In the genomic region with DNA sequence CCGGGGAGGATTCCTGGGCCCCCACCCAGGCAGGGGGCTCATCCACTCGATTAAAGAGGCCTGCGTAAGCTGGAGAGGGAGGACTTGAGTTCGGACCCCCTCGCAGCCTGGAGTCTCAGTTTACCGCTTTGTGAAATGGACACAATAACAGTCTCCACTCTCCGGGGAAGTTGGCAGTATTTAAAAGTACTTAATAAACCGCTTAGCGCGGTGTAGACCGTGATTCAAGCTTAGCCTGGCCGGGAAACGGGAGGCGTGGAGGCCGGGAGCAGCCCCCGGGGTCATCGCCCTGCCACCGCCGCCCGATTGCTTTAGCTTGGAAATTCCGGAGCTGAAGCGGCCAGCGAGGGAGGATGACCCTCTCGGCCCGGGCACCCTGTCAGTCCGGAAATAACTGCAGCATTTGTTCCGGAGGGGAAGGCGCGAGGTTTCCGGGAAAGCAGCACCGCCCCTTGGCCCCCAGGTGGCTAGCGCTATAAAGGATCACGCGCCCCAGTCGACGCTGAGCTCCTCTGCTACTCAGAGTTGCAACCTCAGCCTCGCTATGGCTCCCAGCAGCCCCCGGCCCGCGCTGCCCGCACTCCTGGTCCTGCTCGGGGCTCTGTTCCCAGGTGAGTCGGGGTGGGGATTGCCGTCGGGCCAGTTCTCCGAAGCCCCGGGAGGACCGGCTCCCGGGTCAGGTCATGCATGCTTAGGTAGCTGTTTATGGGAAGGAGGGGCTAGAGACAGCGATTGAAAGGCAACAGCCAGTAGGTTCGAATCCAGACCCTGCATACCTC, we compare ENCODE assay signal across 1 cellular context.
TF ChIP-seq lines count a peak whose summit lies in the region.

A gene with protein sequence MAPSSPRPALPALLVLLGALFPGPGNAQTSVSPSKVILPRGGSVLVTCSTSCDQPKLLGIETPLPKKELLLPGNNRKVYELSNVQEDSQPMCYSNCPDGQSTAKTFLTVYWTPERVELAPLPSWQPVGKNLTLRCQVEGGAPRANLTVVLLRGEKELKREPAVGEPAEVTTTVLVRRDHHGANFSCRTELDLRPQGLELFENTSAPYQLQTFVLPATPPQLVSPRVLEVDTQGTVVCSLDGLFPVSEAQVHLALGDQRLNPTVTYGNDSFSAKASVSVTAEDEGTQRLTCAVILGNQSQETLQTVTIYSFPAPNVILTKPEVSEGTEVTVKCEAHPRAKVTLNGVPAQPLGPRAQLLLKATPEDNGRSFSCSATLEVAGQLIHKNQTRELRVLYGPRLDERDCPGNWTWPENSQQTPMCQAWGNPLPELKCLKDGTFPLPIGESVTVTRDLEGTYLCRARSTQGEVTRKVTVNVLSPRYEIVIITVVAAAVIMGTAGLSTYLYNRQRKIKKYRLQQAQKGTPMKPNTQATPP (plus strand): TSS at position 505 of the 779 bp plus-strand sequence. CDS start 40 bp downstream, at position 545.

TF ChIP-seq in HepG2, 621 proteins besides CTCF, POLR2A, EP300 and RAD21 (continued from another document and continues in another):
- TF ChIP-seq RERE (CRISPR knock-in tag; IDR thresholded peaks at IDR 0.05; ENCODE audit: low read depth) (peak; percentile 60), ZNF136 (CRISPR knock-in tag; IDR thresholded peaks at IDR 0.05; ENCODE audit: low read depth) (0 out of 2 replicates have a peak, but pooled peaks have one; percentile 22), MEIS1 (CRISPR knock-in tag; IDR thresholded peaks at IDR 0.05; ENCODE audit: borderline replicate concordance) (0 out of 2 replicates have a peak, but pooled peaks have one; percentile 10), ZNF441 (CRISPR knock-in tag; IDR thresholded peaks at IDR 0.05; ENCODE audit: borderline replicate concordance) (peak; percentile 75; the same call in 1 of the 2 replicates), ZNF552 (CRISPR knock-in tag; IDR thresholded peaks at IDR 0.05; ENCODE audit: borderline replicate concordance) (peak; percentile 73; the same call in 1 of the 2 replicates), CENPX (CRISPR knock-in tag; IDR thresholded peaks at IDR 0.05) (no peak), CBX1 (IDR thresholded peaks at IDR 0.05; ENCODE audit: low read depth) (peak; percentile 64), DRAP1 (CRISPR knock-in tag; IDR thresholded peaks at IDR 0.05) (peak; percentile 98), CEBPG (CRISPR knock-in tag; IDR thresholded peaks at IDR 0.05) (peak; percentile 43; the same call in 1 of the 2 replicates), FOXM1 (CRISPR knock-in tag; IDR thresholded peaks at IDR 0.05) (no peak), RBM39 (IDR thresholded peaks at IDR 0.05; ENCODE audit: low read depth, low read length, poor library complexity, severe bottlenecking) (no peak), ATAD3A (CRISPR knock-in tag; IDR thresholded peaks at IDR 0.05) (no peak), MIER3 (CRISPR knock-in tag; IDR thresholded peaks at IDR 0.05; ENCODE audit: borderline replicate concordance) (peak; percentile 83; the same call in 1 of the 2 replicates), ZNF556 (CRISPR knock-in tag; IDR thresholded peaks at IDR 0.05; ENCODE audit: borderline replicate concordance) (no peak; the same call in 1 of the 2 replicates), ZNF382 (CRISPR knock-in tag; IDR thresholded peaks at IDR 0.05; ENCODE audit: borderline replicate concordance) (no peak), MED1 (CRISPR knock-in tag; IDR thresholded peaks at IDR 0.05) (peak; percentile 92), POLR2AphosphoS2 (IDR thresholded peaks at IDR 0.05; ENCODE audit: low read depth, low read length) (no peak)
- TF ChIP-seq, protein P1, sequence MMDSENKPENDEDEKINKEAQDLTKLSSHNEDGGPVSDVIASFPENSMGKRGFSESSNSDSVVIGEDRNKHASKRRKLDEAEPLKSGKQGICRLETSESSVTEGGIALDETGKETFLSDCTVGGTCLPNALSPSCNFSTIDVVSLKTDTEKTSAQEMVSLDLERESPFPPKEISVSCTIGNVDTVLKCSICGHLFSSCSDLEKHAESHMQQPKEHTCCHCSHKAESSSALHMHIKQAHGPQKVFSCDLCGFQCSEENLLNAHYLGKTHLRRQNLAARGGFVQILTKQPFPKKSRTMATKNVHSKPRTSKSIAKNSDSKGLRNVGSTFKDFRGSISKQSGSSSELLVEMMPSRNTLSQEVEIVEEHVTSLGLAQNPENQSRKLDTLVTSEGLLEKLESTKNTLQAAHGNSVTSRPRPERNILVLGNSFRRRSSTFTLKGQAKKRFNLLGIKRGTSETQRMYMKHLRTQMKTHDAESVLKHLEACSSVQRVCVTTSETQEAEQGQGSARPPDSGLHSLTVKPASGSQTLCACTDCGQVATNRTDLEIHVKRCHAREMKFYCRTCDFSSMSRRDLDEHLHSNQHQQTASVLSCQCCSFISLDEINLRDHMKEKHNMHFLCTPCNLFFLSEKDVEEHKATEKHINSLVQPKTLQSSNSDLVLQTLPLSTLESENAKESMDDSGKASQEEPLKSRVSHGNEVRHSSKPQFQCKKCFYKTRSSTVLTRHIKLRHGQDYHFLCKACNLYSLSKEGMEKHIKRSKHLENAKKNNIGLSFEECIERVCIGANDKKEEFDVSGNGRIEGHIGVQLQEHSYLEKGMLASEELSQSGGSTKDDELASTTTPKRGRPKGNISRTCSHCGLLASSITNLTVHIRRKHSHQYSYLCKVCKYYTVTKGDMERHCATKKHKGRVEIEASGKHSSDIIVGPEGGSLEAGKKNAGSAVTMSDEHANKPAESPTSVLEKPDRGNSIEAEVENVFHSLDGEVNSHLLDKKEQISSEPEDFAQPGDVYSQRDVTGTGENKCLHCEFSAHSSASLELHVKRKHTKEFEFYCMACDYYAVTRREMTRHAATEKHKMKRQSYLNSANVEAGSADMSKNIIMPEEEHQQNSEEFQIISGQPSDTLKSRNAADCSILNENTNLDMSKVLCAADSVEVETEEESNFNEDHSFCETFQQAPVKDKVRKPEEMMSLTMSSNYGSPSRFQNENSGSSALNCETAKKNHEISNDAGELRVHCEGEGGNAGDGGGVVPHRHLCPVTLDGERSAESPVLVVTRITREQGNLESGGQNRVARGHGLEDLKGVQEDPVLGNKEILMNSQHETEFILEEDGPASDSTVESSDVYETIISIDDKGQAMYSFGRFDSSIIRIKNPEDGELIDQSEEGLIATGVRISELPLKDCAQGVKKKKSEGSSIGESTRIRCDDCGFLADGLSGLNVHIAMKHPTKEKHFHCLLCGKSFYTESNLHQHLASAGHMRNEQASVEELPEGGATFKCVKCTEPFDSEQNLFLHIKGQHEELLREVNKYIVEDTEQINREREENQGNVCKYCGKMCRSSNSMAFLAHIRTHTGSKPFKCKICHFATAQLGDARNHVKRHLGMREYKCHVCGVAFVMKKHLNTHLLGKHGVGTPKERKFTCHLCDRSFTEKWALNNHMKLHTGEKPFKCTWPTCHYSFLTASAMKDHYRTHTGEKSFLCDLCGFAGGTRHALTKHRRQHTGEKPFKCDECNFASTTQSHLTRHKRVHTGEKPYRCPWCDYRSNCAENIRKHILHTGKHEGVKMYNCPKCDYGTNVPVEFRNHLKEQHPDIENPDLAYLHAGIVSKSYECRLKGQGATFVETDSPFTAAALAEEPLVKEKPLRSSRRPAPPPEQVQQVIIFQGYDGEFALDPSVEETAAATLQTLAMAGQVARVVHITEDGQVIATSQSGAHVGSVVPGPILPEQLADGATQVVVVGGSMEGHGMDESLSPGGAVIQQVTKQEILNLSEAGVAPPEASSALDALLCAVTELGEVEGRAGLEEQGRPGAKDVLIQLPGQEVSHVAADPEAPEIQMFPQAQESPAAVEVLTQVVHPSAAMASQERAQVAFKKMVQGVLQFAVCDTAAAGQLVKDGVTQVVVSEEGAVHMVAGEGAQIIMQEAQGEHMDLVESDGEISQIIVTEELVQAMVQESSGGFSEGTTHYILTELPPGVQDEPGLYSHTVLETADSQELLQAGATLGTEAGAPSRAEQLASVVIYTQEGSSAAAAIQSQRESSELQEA (CRISPR knock-in tag; IDR thresholded peaks at IDR 0.05; ENCODE audit: not compliant biosample characterization), result no peak
- TF ChIP-seq, protein P2, sequence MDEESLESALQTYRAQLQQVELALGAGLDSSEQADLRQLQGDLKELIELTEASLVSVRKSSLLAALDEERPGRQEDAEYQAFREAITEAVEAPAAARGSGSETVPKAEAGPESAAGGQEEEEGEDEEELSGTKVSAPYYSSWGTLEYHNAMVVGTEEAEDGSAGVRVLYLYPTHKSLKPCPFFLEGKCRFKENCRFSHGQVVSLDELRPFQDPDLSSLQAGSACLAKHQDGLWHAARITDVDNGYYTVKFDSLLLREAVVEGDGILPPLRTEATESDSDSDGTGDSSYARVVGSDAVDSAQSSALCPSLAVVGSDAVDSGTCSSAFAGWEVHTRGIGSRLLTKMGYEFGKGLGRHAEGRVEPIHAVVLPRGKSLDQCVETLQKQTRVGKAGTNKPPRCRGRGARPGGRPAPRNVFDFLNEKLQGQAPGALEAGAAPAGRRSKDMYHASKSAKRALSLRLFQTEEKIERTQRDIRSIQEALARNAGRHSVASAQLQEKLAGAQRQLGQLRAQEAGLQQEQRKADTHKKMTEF (CRISPR knock-in tag; IDR thresholded peaks at IDR 0.05), result peak; percentile 97
- TF ChIP-seq, protein P3, sequence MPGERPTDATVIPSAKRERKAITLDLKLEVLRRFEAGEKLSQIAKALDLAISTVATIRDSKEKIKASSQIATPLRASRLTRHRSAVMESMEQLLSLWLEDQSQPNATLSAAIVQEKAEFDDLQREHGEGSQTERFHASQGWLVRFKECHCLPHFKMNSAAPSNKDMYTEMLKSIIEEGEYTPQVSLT (CRISPR knock-in tag; IDR thresholded peaks at IDR 0.05; ENCODE audit: borderline replicate concordance, low read depth), result no peak
- TF ChIP-seq, protein P4, sequence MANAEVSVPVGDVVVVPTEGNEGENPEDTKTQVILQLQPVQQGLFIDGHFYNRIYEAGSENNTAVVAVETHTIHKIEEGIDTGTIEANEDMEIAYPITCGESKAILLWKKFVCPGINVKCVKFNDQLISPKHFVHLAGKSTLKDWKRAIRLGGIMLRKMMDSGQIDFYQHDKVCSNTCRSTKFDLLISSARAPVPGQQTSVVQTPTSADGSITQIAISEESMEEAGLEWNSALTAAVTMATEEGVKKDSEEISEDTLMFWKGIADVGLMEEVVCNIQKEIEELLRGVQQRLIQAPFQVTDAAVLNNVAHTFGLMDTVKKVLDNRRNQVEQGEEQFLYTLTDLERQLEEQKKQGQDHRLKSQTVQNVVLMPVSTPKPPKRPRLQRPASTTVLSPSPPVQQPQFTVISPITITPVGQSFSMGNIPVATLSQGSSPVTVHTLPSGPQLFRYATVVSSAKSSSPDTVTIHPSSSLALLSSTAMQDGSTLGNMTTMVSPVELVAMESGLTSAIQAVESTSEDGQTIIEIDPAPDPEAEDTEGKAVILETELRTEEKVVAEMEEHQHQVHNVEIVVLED (CRISPR knock-in tag; IDR thresholded peaks at IDR 0.05; ENCODE audit: borderline replicate concordance), result peak; percentile 65; the same call in 1 of the 2 replicates
- TF ChIP-seq, protein P5, sequence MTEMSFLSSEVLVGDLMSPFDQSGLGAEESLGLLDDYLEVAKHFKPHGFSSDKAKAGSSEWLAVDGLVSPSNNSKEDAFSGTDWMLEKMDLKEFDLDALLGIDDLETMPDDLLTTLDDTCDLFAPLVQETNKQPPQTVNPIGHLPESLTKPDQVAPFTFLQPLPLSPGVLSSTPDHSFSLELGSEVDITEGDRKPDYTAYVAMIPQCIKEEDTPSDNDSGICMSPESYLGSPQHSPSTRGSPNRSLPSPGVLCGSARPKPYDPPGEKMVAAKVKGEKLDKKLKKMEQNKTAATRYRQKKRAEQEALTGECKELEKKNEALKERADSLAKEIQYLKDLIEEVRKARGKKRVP (CRISPR knock-in tag; IDR thresholded peaks at IDR 0.05), result peak in 1 of 2 experiments; percentile 62; a peak in 2 of 4 replicates
